In genomic region chr5:93246093-93246855, GRCh38 we compare ENCODE assay signal across 1 cellular context.
TF ChIP-seq lines count a peak whose summit lies in the region.

No MANE protein-coding gene starts in this region.

TF ChIP-seq in HepG2, 621 proteins besides CTCF, POLR2A, EP300 and RAD21 (continued from another document and continues in another):
- TF ChIP-seq ZNF687 (CRISPR knock-in tag; IDR thresholded peaks at IDR 0.05) (no peak), ZBTB7B (CRISPR knock-in tag; IDR thresholded peaks at IDR 0.05) (peak; percentile 93), STAT6 (CRISPR knock-in tag; IDR thresholded peaks at IDR 0.05; ENCODE audit: borderline replicate concordance) (peak; percentile 93; the same call in 1 of the 2 replicates), HCFC1 (IDR thresholded peaks at IDR 0.05; ENCODE audit: low read depth, low read length) (no peak), WIZ (CRISPR knock-in tag; IDR thresholded peaks at IDR 0.05) (peak; percentile 47; the same call in 1 of the 2 replicates), CENPX (CRISPR knock-in tag; IDR thresholded peaks at IDR 0.05) (no peak), PITX1 (CRISPR knock-in tag; IDR thresholded peaks at IDR 0.05) (peak; percentile 99), THRA (CRISPR knock-in tag; IDR thresholded peaks at IDR 0.05; ENCODE audit: borderline replicate concordance) (peak; percentile 85), CEBPZ (IDR thresholded peaks at IDR 0.05; ENCODE audit: low read length) (no peak), RBAK (CRISPR knock-in tag; IDR thresholded peaks at IDR 0.05) (peak; percentile 62; the same call in 1 of the 2 replicates), IRX3 (CRISPR knock-in tag; IDR thresholded peaks at IDR 0.05; ENCODE audit: borderline replicate concordance, low read depth) (peak; percentile 94), ZBTB33 (CRISPR knock-in tag; IDR thresholded peaks at IDR 0.05) (peak; percentile 72; the same call in 1 of the 2 replicates), ZNF362 (CRISPR knock-in tag; IDR thresholded peaks at IDR 0.05; ENCODE audit: borderline replicate concordance) (peak; percentile 60; the same call in 1 of the 2 replicates), SRY (CRISPR knock-in tag; IDR thresholded peaks at IDR 0.05) (no peak; the same call in 1 of the 2 replicates), ZBED4 (CRISPR knock-in tag; IDR thresholded peaks at IDR 0.05; ENCODE audit: borderline replicate concordance) (no peak), ZZZ3 (CRISPR knock-in tag; IDR thresholded peaks at IDR 0.05; ENCODE audit: borderline replicate concordance) (no peak), BCL6 (CRISPR knock-in tag; IDR thresholded peaks at IDR 0.05) (peak; percentile 91), ZNF552 (CRISPR knock-in tag; IDR thresholded peaks at IDR 0.05; ENCODE audit: borderline replicate concordance) (peak; percentile 70; the same call in 1 of the 2 replicates), NR0B2 (CRISPR knock-in tag; IDR thresholded peaks at IDR 0.05) (no peak), ZNF567 (CRISPR knock-in tag; IDR thresholded peaks at IDR 0.05; ENCODE audit: borderline replicate concordance) (peak; percentile 59; the same call in 1 of the 2 replicates), FOXK2 (IDR thresholded peaks at IDR 0.05) (peak; percentile 90), KMT2A (CRISPR knock-in tag; IDR thresholded peaks at IDR 0.05) (no peak), SRSF9 (IDR thresholded peaks at IDR 0.05; ENCODE audit: borderline replicate concordance, insufficient read depth, low read depth, low read length, poor library complexity, severe bottlenecking) (no peak), HOXD1 (CRISPR knock-in tag; IDR thresholded peaks at IDR 0.05) (peak; percentile 93), KDM1A (CRISPR knock-in tag; IDR thresholded peaks at IDR 0.05) (peak; percentile 62; the same call in 1 of the 2 replicates), ZNF331 (CRISPR knock-in tag; IDR thresholded peaks at IDR 0.05) (peak; percentile 93), AKAP8 (CRISPR knock-in tag; IDR thresholded peaks at IDR 0.05) (no peak), KLF13 (CRISPR knock-in tag; IDR thresholded peaks at IDR 0.05) (no peak), NFKBIZ (CRISPR knock-in tag; IDR thresholded peaks at IDR 0.05) (peak; percentile 96), CREBL2 (CRISPR knock-in tag; IDR thresholded peaks at IDR 0.05; ENCODE audit: borderline replicate concordance) (no peak), BRF2 (CRISPR knock-in tag; IDR thresholded peaks at IDR 0.05) (peak; percentile 92), TBP (CRISPR knock-in tag; IDR thresholded peaks at IDR 0.05) (no peak), ARID3A (IDR thresholded peaks at IDR 0.05; ENCODE audit: low read depth, low read length) (peak; percentile 92), ZNF562 (CRISPR knock-in tag; IDR thresholded peaks at IDR 0.05; ENCODE audit: borderline replicate concordance) (no peak)
